In the genomic region with DNA sequence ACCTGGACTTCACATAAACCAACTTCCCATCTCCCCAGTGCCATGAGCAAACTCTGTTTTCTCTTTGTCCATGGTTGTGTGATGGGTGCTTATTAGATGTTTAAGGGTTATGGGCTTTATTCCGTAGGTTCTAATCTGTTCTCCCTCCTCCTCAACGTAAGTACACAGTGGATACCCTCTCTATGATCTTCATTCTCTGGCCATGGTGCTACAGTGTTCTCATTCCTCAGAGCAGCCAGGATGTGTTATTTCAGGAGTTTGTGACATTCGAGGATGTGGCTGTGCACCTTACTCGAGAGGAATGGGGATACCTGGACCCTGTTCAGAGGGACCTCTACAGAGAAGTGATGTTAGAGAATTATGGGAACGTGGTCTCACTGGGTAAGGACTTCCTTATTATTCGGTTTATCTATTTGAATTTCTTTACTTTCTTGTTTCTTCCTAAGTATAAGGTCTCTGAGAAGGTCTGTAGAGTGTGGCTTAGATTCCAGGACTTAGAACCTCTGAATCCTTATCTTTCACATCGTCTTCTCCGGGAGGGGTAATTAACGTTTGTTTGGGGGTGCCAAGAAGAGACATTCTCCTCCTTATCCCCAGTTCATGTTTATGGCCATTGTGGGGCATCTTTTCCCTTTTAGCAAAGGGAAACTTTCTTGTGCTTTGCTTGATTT, we compare ENCODE assay signal across 2 cellular contexts.
TF ChIP-seq lines count a peak whose summit lies in the region.

No MANE protein-coding gene starts in this region.

TF ChIP-seq in HEK293, 187 proteins besides CTCF, POLR2A, EP300 and RAD21:
- TF ChIP-seq, protein P1, sequence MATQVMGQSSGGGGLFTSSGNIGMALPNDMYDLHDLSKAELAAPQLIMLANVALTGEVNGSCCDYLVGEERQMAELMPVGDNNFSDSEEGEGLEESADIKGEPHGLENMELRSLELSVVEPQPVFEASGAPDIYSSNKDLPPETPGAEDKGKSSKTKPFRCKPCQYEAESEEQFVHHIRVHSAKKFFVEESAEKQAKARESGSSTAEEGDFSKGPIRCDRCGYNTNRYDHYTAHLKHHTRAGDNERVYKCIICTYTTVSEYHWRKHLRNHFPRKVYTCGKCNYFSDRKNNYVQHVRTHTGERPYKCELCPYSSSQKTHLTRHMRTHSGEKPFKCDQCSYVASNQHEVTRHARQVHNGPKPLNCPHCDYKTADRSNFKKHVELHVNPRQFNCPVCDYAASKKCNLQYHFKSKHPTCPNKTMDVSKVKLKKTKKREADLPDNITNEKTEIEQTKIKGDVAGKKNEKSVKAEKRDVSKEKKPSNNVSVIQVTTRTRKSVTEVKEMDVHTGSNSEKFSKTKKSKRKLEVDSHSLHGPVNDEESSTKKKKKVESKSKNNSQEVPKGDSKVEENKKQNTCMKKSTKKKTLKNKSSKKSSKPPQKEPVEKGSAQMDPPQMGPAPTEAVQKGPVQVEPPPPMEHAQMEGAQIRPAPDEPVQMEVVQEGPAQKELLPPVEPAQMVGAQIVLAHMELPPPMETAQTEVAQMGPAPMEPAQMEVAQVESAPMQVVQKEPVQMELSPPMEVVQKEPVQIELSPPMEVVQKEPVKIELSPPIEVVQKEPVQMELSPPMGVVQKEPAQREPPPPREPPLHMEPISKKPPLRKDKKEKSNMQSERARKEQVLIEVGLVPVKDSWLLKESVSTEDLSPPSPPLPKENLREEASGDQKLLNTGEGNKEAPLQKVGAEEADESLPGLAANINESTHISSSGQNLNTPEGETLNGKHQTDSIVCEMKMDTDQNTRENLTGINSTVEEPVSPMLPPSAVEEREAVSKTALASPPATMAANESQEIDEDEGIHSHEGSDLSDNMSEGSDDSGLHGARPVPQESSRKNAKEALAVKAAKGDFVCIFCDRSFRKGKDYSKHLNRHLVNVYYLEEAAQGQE (tag by site-specific recombination; IDR thresholded peaks at IDR 0.05), result peak; percentile 60
- TF ChIP-seq ZNF239 (tag by site-specific recombination; IDR thresholded peaks at IDR 0.05) (peak; percentile 95), ZNF19 (tag by site-specific recombination; IDR thresholded peaks at IDR 0.05; ENCODE audit: low read depth) (no peak), PRDM1 (tag by site-specific recombination; IDR thresholded peaks at IDR 0.05) (peak; percentile 66; the same call in 1 of the 2 replicates)

TF ChIP-seq in SK-N-SH, 30 proteins besides CTCF, POLR2A, EP300 and RAD21:
- TF ChIP-seq RXRA (IDR thresholded peaks at IDR 0.05; ENCODE audit: borderline replicate concordance, low read depth), result no peak
- TF ChIP-seq, protein P1 (IDR thresholded peaks at IDR 0.05; ENCODE audit: low read depth, low read length), result peak; percentile 56; the same call in 1 of the 2 replicates
